In genomic region chr5:73121109-73121443, GRCh38 we compare ENCODE assay signal across 1 cellular context.
TF ChIP-seq lines count a peak whose summit lies in the region.

No MANE protein-coding gene starts in this region.

TF ChIP-seq in HCT116, 20 proteins besides CTCF, POLR2A, EP300 and RAD21 (continued from another document):
- no peak for TF ChIP-seq ZBTB33 (IDR thresholded peaks at IDR 0.05; ENCODE audit: extremely low read depth, insufficient replicate concordance, low read length)
- no peak for TF ChIP-seq ELF1 (IDR thresholded peaks at IDR 0.05; ENCODE audit: borderline replicate concordance, low read depth)
- no peak for TF ChIP-seq SRF (IDR thresholded peaks at IDR 0.05; ENCODE audit: low read depth)
- no peak for TF ChIP-seq SP1 (IDR thresholded peaks at IDR 0.05; ENCODE audit: low read depth)
- no peak for TF ChIP-seq EGR1 (IDR thresholded peaks at IDR 0.05; ENCODE audit: low read depth)
- no peak for TF ChIP-seq EZH2 (IDR thresholded peaks at IDR 0.05)
- no peak for TF ChIP-seq CBX3 (IDR thresholded peaks at IDR 0.05; ENCODE audit: low read depth)
